In genomic region chr12:69688496-69689427, GRCh38 we compare ENCODE assay signal across 8 cellular contexts.
DNase-seq lines count a peak whose midpoint lies in the region; ATAC-seq and TF ChIP-seq lines count a peak whose summit lies in the region.

No MANE protein-coding gene starts in this region.

- H3K27ac ChIP-seq in RWPE1 (peak overlapping the region; percentile 80), brain microvascular endothelial cell (peak overlapping the region; percentile 95)

- H3K27me3 ChIP-seq in brain microvascular endothelial cell (replicated peaks): no peaks in the 10 kb centered on the region

- H3K4me3 ChIP-seq in brain microvascular endothelial cell (ENCODE audit: low read depth, low read length): no peak overlapping the region

- POLR2A ChIA-PET in RWPE1 (lab: Yijun Ruan, JAX; ENCODE audit: low non-redundant PET): no interaction called here

- in situ Hi-C loops in brain microvascular endothelial cell (cut with HindIII; ENCODE audit: low pct_ligation_motif_present, low sequenced_read_pairs) (no loop called here), GM13977 (cut with MboI; ENCODE audit: low pct_unique_long_range_greater_than_20kb, low sequenced_read_pairs, unreplicated experiment) (no loop called here)

- peak; percentile 5 for DNase-seq in CMK (ENCODE audit: low read depth)
- peak; percentile 88 for DNase-seq in RWPE1 (ENCODE audit: low spot score)
- DNase-seq in brain microvascular endothelial cell: peak; percentile 96
- DNase-seq in kidney tubule cell (ENCODE audit: low spot score): peak; percentile 98
- peak; percentile 5 to 16 for DNase-seq in stimulated activated CD8-positive, alpha-beta memory T cell treated with anti-CD3 and anti-CD28 coated beads, Interleukin-15, amount 100 ng/mL, for 48 hours (ENCODE audit: low read depth in 2 of 2)
- DNase-seq in germinal center (ENCODE audit: low spot score): no peak
- no peak for DNase-seq in GM13977 (ENCODE audit: low spot score)

- TF ChIP-seq CTCF in RWPE1 (conservative IDR thresholded peaks at IDR 0.05; ENCODE audit: low read depth): no peak
- TF ChIP-seq CTCF in brain microvascular endothelial cell (IDR thresholded peaks at IDR 0.05; ENCODE audit: low read depth, low read length, missing control alignments): no peak
- no peak for TF ChIP-seq CTCF in GM13977 (IDR thresholded peaks at IDR 0.05; ENCODE audit: extremely low read depth, insufficient read depth, missing control alignments)

- H3K36me3 ChIP-seq in brain microvascular endothelial cell (replicated peaks): no peaks in the 10 kb centered on the region

- ATAC-seq in HG02610 (IDR thresholded peaks at IDR 0.05; ENCODE audit: unreplicated experiment): peak; percentile 80

- CTCF ChIA-PET in RWPE1 (lab: Yijun Ruan, JAX): interaction anchor here (0.6 kb wide), 1 partner anchor 16 kb away, joined by 4 read pairs; no protein-coding TSS in a partner anchor

Comparison
In these comparisons a context has a peak if more than half of its experiments do, and no peak if none do; other contexts are left out.
1. DNase-seq: peak in CMK (single experiment), RWPE1 (single experiment), brain microvascular endothelial cell (single experiment), kidney tubule cell (single experiment) and stimulated activated CD8-positive, alpha-beta memory T cell treated with anti-CD3 and anti-CD28 coated beads, Interleukin-15, amount 100 ng/mL, for 48 hours (2 of 2); none in germinal center (single experiment) and GM13977 (single experiment).